Comparison of ENCODE assay signal across 21 cellular contexts in genomic region chr20:43923322-43923721, GRCh38. TPM values are rescaled to one million over a fixed set of nuclear protein-coding genes. Genes with fewer than 3 reads are reported as not detected.
DNase-seq lines count a peak whose midpoint lies in the region; ATAC-seq and TF ChIP-seq lines count a peak whose summit lies in the region.
"Had no signal": no experiment of that assay in that cellular context is flagged by ENCODE, and none has a peak within 500 bp of the region (broad histone marks: within the 10 kb centered on the region; RNA-seq: fewer than 3 reads in every experiment).

No MANE protein-coding gene starts in this region.

- no peaks in the 10 kb centered on the region for H3K27me3 ChIP-seq in RWPE2 (ENCODE audit: insufficient read depth, poor library complexity, severe bottlenecking)
- H3K27me3 ChIP-seq: BLaER1 had no signal

- no peaks in the 10 kb centered on the region for H3K9me2 ChIP-seq in OCI-LY7 (ENCODE audit: insufficient read depth, low read length)

- no TSS peak for BruUV-seq in OCI-LY7 (replicated peaks; lab: Mats Ljungman, UMichigan)

- no peak for ATAC-seq in natural killer cell
- no peak for ATAC-seq in natural killer cell treated with Interleukin-12 subunit alpha and Interleukin-12 subunit beta and Interleukin-15 and Interleukin-18, amount 100 ng/mL, for 72 hours
- peak; percentile 12 for ATAC-seq in HG02763 (IDR thresholded peaks at IDR 0.05; ENCODE audit: unreplicated experiment)
- no peak for ATAC-seq in RWPE2 (ENCODE audit: low read depth)
- ATAC-seq in stimulated activated memory B cell treated with anti-CD40 and anti-IgM and Interleukin-4, amounts not matched to agents 10 μg/mL and 1 μg/mL and 100 μg/mL, for 72 hours, result peak; percentile 19
- no peak for ATAC-seq in HG03025 (IDR thresholded peaks at IDR 0.05; ENCODE audit: low FRiP score, unreplicated experiment)
- ATAC-seq: K562, SK-N-SH treated with all-trans-retinoic acid at 6 μM for 48 hours had no signal

- CTCF ChIA-PET in OCI-LY7 (lab: Charles Lee; ENCODE audit: unreplicated experiment), result no interaction called here

- H3K27ac ChIP-seq in RWPE2 (ENCODE audit: poor library complexity, severe bottlenecking) (no peak overlapping the region), OCI-LY7 (ENCODE audit: low read depth, low read length, poor library complexity, severe bottlenecking) (no peak overlapping the region)
- H3K27ac ChIP-seq: BLaER1, PC-9 had no signal

- H3K4me3 ChIP-seq in RWPE2 (ENCODE audit: severe bottlenecking), result no peak overlapping the region
- no peak overlapping the region for H3K4me3 ChIP-seq in OCI-LY7 (ENCODE audit: low read depth, low read length, poor library complexity, severe bottlenecking)
- H3K4me3 ChIP-seq: BLaER1, HAP-1, K562, PC-9 had no signal

- H3K4me1 ChIP-seq in RWPE2 (ENCODE audit: insufficient read depth, poor library complexity, severe bottlenecking) (peaks cover 20% of the 10 kb centered on the region), OCI-LY7 (ENCODE audit: insufficient read depth, low read length, poor library complexity, severe bottlenecking) (no peaks in the 10 kb centered on the region)

- H3K27me3 Mint-ChIP-seq in natural killer cell (ENCODE audit: low read depth in 2 of 2), result peaks cover 63 to 80% of the 10 kb centered on the region in 2 donors
- H3K27me3 Mint-ChIP-seq in natural killer cell treated with Interleukin-12 subunit alpha and Interleukin-12 subunit beta and Interleukin-15 and Interleukin-18, amount 100 ng/mL, for 72 hours, result peaks cover 50 to 75% of the 10 kb centered on the region in 2 donors
- peaks cover 15% of the 10 kb centered on the region for H3K27me3 Mint-ChIP-seq in stimulated activated memory B cell treated with anti-CD40 and anti-IgM and Interleukin-4, amounts not matched to agents 10 μg/mL and 1 μg/mL and 100 μg/mL, for 72 hours

- no peak overlapping the region for H2AFZ ChIP-seq in OCI-LY7 (ENCODE audit: low read length)
- H2AFZ ChIP-seq: PC-9 had no signal

- H3K4me3 Mint-ChIP-seq in natural killer cell, result peak overlapping the region; percentile 31
- no peak overlapping the region for H3K4me3 Mint-ChIP-seq in natural killer cell treated with Interleukin-12 subunit alpha and Interleukin-12 subunit beta and Interleukin-15 and Interleukin-18, amount 100 ng/mL, for 72 hours
- H3K4me3 Mint-ChIP-seq in stimulated activated memory B cell treated with anti-CD40 and anti-IgM and Interleukin-4, amounts not matched to agents 10 μg/mL and 1 μg/mL and 100 μg/mL, for 72 hours, result peak overlapping the region; percentile 25

- H3K4me1 Mint-ChIP-seq in natural killer cell, result peaks cover 42 to 47% of the 10 kb centered on the region in 2 donors
- peaks cover 41% of the 10 kb centered on the region in 2 donors for H3K4me1 Mint-ChIP-seq in natural killer cell treated with Interleukin-12 subunit alpha and Interleukin-12 subunit beta and Interleukin-15 and Interleukin-18, amount 100 ng/mL, for 72 hours (ENCODE audit: low read depth in 2 of 2)
- peaks cover 40% of the 10 kb centered on the region for H3K4me1 Mint-ChIP-seq in stimulated activated memory B cell treated with anti-CD40 and anti-IgM and Interleukin-4, amounts not matched to agents 10 μg/mL and 1 μg/mL and 100 μg/mL, for 72 hours

- TF ChIP-seq CTCF in natural killer cell (IDR thresholded peaks at IDR 0.05), result no peak
- TF ChIP-seq CTCF in RWPE2 (IDR thresholded peaks at IDR 0.05; ENCODE audit: poor library complexity, severe bottlenecking), result no peak
- no peak for TF ChIP-seq CTCF in OCI-LY7 (conservative IDR thresholded peaks at IDR 0.05; ENCODE audit: low read length)

- H3K9me3 ChIP-seq in RWPE2 (ENCODE audit: severe bottlenecking) (no peaks in the 10 kb centered on the region), OCI-LY7 (ENCODE audit: low read length) (no peaks in the 10 kb centered on the region)
- H3K9me3 ChIP-seq: BLaER1, HAP-1 had no signal

- DNase-seq in natural killer cell (no peak), RWPE2 (ENCODE audit: low spot score) (peak; percentile 70), kidney glomerular epithelial cell (lab: John Stamatoyannopoulos, UW) (no peak), OCI-LY7 (ENCODE audit: low spot score) (no peak)
- DNase-seq in natural killer cell treated with Interleukin-12 subunit alpha and Interleukin-12 subunit beta and Interleukin-15 and Interleukin-18, amount 100 ng/mL, for 72 hours (ENCODE audit: low spot score), result no peak
- DNase-seq: DMS153, EL, NCI-H1048, NCI-H146, NCI-H2107, NCI-H226, NCI-H526 treated with DMSO at 0.1 percent for 48 hours, PC-9, Right ventricle myocardium superior had no signal

- no peaks in the 10 kb centered on the region for H3K36me3 Mint-ChIP-seq in natural killer cell
- no peaks in the 10 kb centered on the region for H3K36me3 Mint-ChIP-seq in natural killer cell treated with Interleukin-12 subunit alpha and Interleukin-12 subunit beta and Interleukin-15 and Interleukin-18, amount 100 ng/mL, for 72 hours
- H3K36me3 Mint-ChIP-seq in stimulated activated memory B cell treated with anti-CD40 and anti-IgM and Interleukin-4, amounts not matched to agents 10 μg/mL and 1 μg/mL and 100 μg/mL, for 72 hours, result no peaks in the 10 kb centered on the region

- intact Hi-C loops in natural killer cell (cut with micrococcal nuclease), result no loop called here
- intact Hi-C loops in OCI-LY7 (cut with micrococcal nuclease; ENCODE audit: unreplicated experiment), result no loop called here

- no peaks in the 10 kb centered on the region for H4K20me1 ChIP-seq in OCI-LY7 (ENCODE audit: insufficient read depth, low read length)
- H4K20me1 ChIP-seq: BLaER1 had no signal

- no peaks in the 10 kb centered on the region for H3K9me3 Mint-ChIP-seq in natural killer cell
- H3K9me3 Mint-ChIP-seq in natural killer cell treated with Interleukin-12 subunit alpha and Interleukin-12 subunit beta and Interleukin-15 and Interleukin-18, amount 100 ng/mL, for 72 hours, result no peaks in the 10 kb centered on the region
- no peaks in the 10 kb centered on the region for H3K9me3 Mint-ChIP-seq in stimulated activated memory B cell treated with anti-CD40 and anti-IgM and Interleukin-4, amounts not matched to agents 10 μg/mL and 1 μg/mL and 100 μg/mL, for 72 hours

- H3K79me2 ChIP-seq in OCI-LY7 (ENCODE audit: insufficient read depth, low read depth, low read length), result no peaks in the 10 kb centered on the region

- no peak overlapping the region for H3K4me2 ChIP-seq in OCI-LY7 (ENCODE audit: low read length)
- H3K4me2 ChIP-seq: BLaER1, PC-9 had no signal

- POLR2A ChIA-PET in OCI-LY7 (lab: Charles Lee), result no interaction called here

- H3K27ac Mint-ChIP-seq in natural killer cell, result no peak overlapping the region
- H3K27ac Mint-ChIP-seq in natural killer cell treated with Interleukin-12 subunit alpha and Interleukin-12 subunit beta and Interleukin-15 and Interleukin-18, amount 100 ng/mL, for 72 hours, result peak overlapping the region in 1 of 2 donors; percentile 46
- peak overlapping the region; percentile 76 for H3K27ac Mint-ChIP-seq in stimulated activated memory B cell treated with anti-CD40 and anti-IgM and Interleukin-4, amounts not matched to agents 10 μg/mL and 1 μg/mL and 100 μg/mL, for 72 hours

- H3K36me3 ChIP-seq in RWPE2 (ENCODE audit: low read depth) (no peaks in the 10 kb centered on the region), OCI-LY7 (ENCODE audit: insufficient read depth, low read length) (no peaks in the 10 kb centered on the region)
- H3K36me3 ChIP-seq: BLaER1, HAP-1 had no signal

RNA-seq across cellular contexts. Expression of gene TOX2, which starts 8.7 kb away (rescaled TPM):
- 1 to 10 TPM in 2 of 3 donors, under 1 TPM in 1; 0.93 to 1.8 (median 1.2) TPM for total RNA-seq in natural killer cell
- total RNA-seq in natural killer cell treated with Interleukin-12 subunit alpha and Interleukin-12 subunit beta and Interleukin-15 and Interleukin-18, amount 100 ng/mL, for 72 hours, result 1 to 10 TPM; 4.0 to 5.6 TPM
- not detected in 2 replicates for total RNA-seq in OCI-LY7 (2014; rRNA removed; shearing (Covaris generic))
- total RNA-seq in OCI-LY7 (2022), result 0.23 and 0.39 TPM in 2 replicates
- total RNA-seq: K562 had no signal

Comparison
In these comparisons a context has a peak if more than half of its experiments do, and no peak if none do; other contexts are left out.
1. ATAC-seq: peak in HG02763 (single experiment) and stimulated activated memory B cell treated with anti-CD40 and anti-IgM and Interleukin-4, amounts not matched to agents 10 μg/mL and 1 μg/mL and 100 μg/mL, for 72 hours (single experiment); none in natural killer cell (0 of 3), natural killer cell treated with Interleukin-12 subunit alpha and Interleukin-12 subunit beta and Interleukin-15 and Interleukin-18, amount 100 ng/mL, for 72 hours (0 of 2), RWPE2 (single experiment) and HG03025 (single experiment).